Comparison of ENCODE assay signal across 15 cellular contexts in genomic region chr2:187003038-187003543, GRCh38.
DNase-seq lines count a peak whose midpoint lies in the region; ATAC-seq and TF ChIP-seq lines count a peak whose summit lies in the region.
"Had no signal": no experiment of that assay in that cellular context is flagged by ENCODE, and none has a peak within 500 bp of the region (broad histone marks: within the 10 kb centered on the region; RNA-seq: fewer than 3 reads in every experiment).

No MANE protein-coding gene starts in this region.

- H3K9ac ChIP-seq in adipocyte (ENCODE audit: low read length) (no peak overlapping the region), subcutaneous abdominal adipose tissue (ENCODE audit: low read length in 5 of 5) (no peak overlapping the region)

- no peaks in the 10 kb centered on the region for H3K27me3 ChIP-seq in adipocyte (replicated peaks; ENCODE audit: control insufficient read depth, insufficient read depth, low read length)
- no peaks in the 10 kb centered on the region for H3K27me3 ChIP-seq in heart right ventricle
- no peaks in the 10 kb centered on the region for H3K27me3 ChIP-seq in subcutaneous abdominal adipose tissue (ENCODE audit: control insufficient read depth in 5 of 5, insufficient read depth in 4 of 5, low read length in 5 of 5)
- H3K27me3 ChIP-seq: adrenal gland had no signal

- H3K4me3 ChIP-seq in adipocyte (ENCODE audit: low read length) (peak overlapping the region; percentile 62), heart right ventricle (peak overlapping the region in 7 of 10 donors; percentile 6 to 50 (median 37)), subcutaneous abdominal adipose tissue (ENCODE audit: low read depth in 1 of 5, low read length in 5 of 5) (peak overlapping the region in 3 of 5 donors; percentile 1 to 51 (median 47))

- TF ChIP-seq CTCF in heart right ventricle (IDR thresholded peaks at IDR 0.05): no peak

- peak overlapping the region; percentile 20 for H3K4me3 Mint-ChIP-seq in activated CD8-positive, alpha-beta memory T cell treated with anti-CD3 and anti-CD28 coated beads, Interleukin-2, amount 10 ng/mL, durations not matched to agents 7 days and 5 days
- H3K4me3 Mint-ChIP-seq: activated CD4-positive, alpha-beta memory T cell treated with anti-CD3 and anti-CD28 coated beads for 36 hours; stimulated activated naive CD8-positive, alpha-beta T cell treated with anti-CD3 and anti-CD28 coated beads, Interleukin-15, amount 100 ng/mL, for 72 hours had no signal

- DNase-seq in activated CD8-positive, alpha-beta memory T cell treated with anti-CD3 and anti-CD28 coated beads, Interleukin-2, amount 10 ng/mL, durations not matched to agents 7 days and 5 days: no peak
- DNase-seq in activated CD8-positive, alpha-beta memory T cell treated with anti-CD3 and anti-CD28 coated beads for 24 hours: no peak
- DNase-seq in adipocyte (ENCODE audit: low read depth): no peak
- no peak for DNase-seq in heart right ventricle
- no peak for DNase-seq in effector CD4-positive, alpha-beta T cell
- DNase-seq in GM19240 (ENCODE audit: insufficient read length, low spot score): no peak
- DNase-seq: activated CD4-positive, alpha-beta memory T cell treated with anti-CD3 and anti-CD28 coated beads for 36 hours; left colon; NCI-H1048; stimulated activated CD4-positive, alpha-beta T cell treated with anti-CD3 and anti-CD28 coated beads, Interleukin-4, amount 100 ng/mL, for 1 hour; stimulated activated naive CD8-positive, alpha-beta T cell treated with anti-CD3 and anti-CD28 coated beads, Interleukin-15, amount 100 ng/mL, for 72 hours had no signal

- H3K9me3 ChIP-seq in adipocyte (ENCODE audit: control insufficient read depth, low read length): no peaks in the 10 kb centered on the region
- peaks cover 0 to 19% (median 0%) of the 10 kb centered on the region in 11 donors for H3K9me3 ChIP-seq in heart right ventricle
- H3K9me3 ChIP-seq in subcutaneous abdominal adipose tissue (ENCODE audit: control insufficient read depth in 5 of 5, low read length in 5 of 5): peaks cover 0 to 3% (median 0%) of the 10 kb centered on the region in 5 donors
- H3K9me3 ChIP-seq: adrenal gland had no signal

- 79 to 80% methylated on average over 32 of the region's 32 CpGs for whole genome bisulfite sequencing in heart right ventricle, 2 donors

- intact Hi-C loops in heart right ventricle (cut with DNase I): no loop called here

- no peak overlapping the region for H3K27ac Mint-ChIP-seq in activated CD8-positive, alpha-beta memory T cell treated with anti-CD3 and anti-CD28 coated beads, Interleukin-2, amount 10 ng/mL, durations not matched to agents 7 days and 5 days
- H3K27ac Mint-ChIP-seq: activated CD4-positive, alpha-beta memory T cell treated with anti-CD3 and anti-CD28 coated beads for 36 hours; stimulated activated naive CD8-positive, alpha-beta T cell treated with anti-CD3 and anti-CD28 coated beads, Interleukin-15, amount 100 ng/mL, for 72 hours had no signal

- H3K36me3 Mint-ChIP-seq in activated CD8-positive, alpha-beta memory T cell treated with anti-CD3 and anti-CD28 coated beads, Interleukin-2, amount 10 ng/mL, durations not matched to agents 7 days and 5 days: no peaks in the 10 kb centered on the region
- H3K36me3 Mint-ChIP-seq: activated CD4-positive, alpha-beta memory T cell treated with anti-CD3 and anti-CD28 coated beads for 36 hours had no signal

- H3K27ac ChIP-seq in heart right ventricle (peak overlapping the region in 1 of 10 donors; percentile 22), subcutaneous abdominal adipose tissue (ENCODE audit: low read depth, low read length) (no peak overlapping the region)
- H3K27ac ChIP-seq: adrenal gland had no signal

- no peaks in the 10 kb centered on the region for H3K4me1 Mint-ChIP-seq in activated CD8-positive, alpha-beta memory T cell treated with anti-CD3 and anti-CD28 coated beads, Interleukin-2, amount 10 ng/mL, durations not matched to agents 7 days and 5 days
- H3K4me1 Mint-ChIP-seq: stimulated activated naive CD8-positive, alpha-beta T cell treated with anti-CD3 and anti-CD28 coated beads, Interleukin-15, amount 100 ng/mL, for 72 hours had no signal

- H3K4me1 ChIP-seq in adipocyte (ENCODE audit: control insufficient read depth, insufficient read depth, low read length) (no peaks in the 10 kb centered on the region), heart right ventricle (no peaks in the 10 kb centered on the region), subcutaneous abdominal adipose tissue (ENCODE audit: control insufficient read depth in 5 of 5, insufficient read depth in 5 of 5, low read length in 5 of 5) (no peaks in the 10 kb centered on the region)
- H3K4me1 ChIP-seq: adrenal gland had no signal

- H3K27me3 Mint-ChIP-seq in activated CD8-positive, alpha-beta memory T cell treated with anti-CD3 and anti-CD28 coated beads, Interleukin-2, amount 10 ng/mL, durations not matched to agents 7 days and 5 days: no peaks in the 10 kb centered on the region
- H3K27me3 Mint-ChIP-seq: activated CD4-positive, alpha-beta memory T cell treated with anti-CD3 and anti-CD28 coated beads for 36 hours; stimulated activated naive CD8-positive, alpha-beta T cell treated with anti-CD3 and anti-CD28 coated beads, Interleukin-15, amount 100 ng/mL, for 72 hours had no signal

- H3K36me3 ChIP-seq in adipocyte (ENCODE audit: control insufficient read depth, insufficient read depth, low read length, severe bottlenecking) (no peaks in the 10 kb centered on the region), heart right ventricle (no peaks in the 10 kb centered on the region), subcutaneous abdominal adipose tissue (ENCODE audit: control insufficient read depth in 5 of 5, insufficient read depth in 5 of 5, low read length in 5 of 5) (no peaks in the 10 kb centered on the region)
- H3K36me3 ChIP-seq: adrenal gland had no signal

- ATAC-seq in activated CD8-positive, alpha-beta memory T cell treated with anti-CD3 and anti-CD28 coated beads, Interleukin-2, amount 10 ng/mL, durations not matched to agents 7 days and 5 days: no peak
- ATAC-seq in heart right ventricle (peak in 1 of 8 donors; percentile 67), GM21619 (IDR thresholded peaks at IDR 0.05; ENCODE audit: unreplicated experiment) (no peak)
- ATAC-seq: left colon, SK-N-SH treated with all-trans-retinoic acid at 6 μM for 48 hours had no signal

- no peaks in the 10 kb centered on the region for H3K9me3 Mint-ChIP-seq in activated CD8-positive, alpha-beta memory T cell treated with anti-CD3 and anti-CD28 coated beads, Interleukin-2, amount 10 ng/mL, durations not matched to agents 7 days and 5 days (ENCODE audit: low read depth)
- H3K9me3 Mint-ChIP-seq: activated CD4-positive, alpha-beta memory T cell treated with anti-CD3 and anti-CD28 coated beads for 36 hours; stimulated activated naive CD8-positive, alpha-beta T cell treated with anti-CD3 and anti-CD28 coated beads, Interleukin-15, amount 100 ng/mL, for 72 hours had no signal

- CTCF ChIA-PET in activated CD8-positive, alpha-beta memory T cell treated with anti-CD3 and anti-CD28 coated beads, Interleukin-2, amount 10 ng/mL, durations not matched to agents 7 days and 5 days (lab: Charles Lee): no interaction called here
